In genomic region chr4:63505714-63506460, GRCh38 we compare ENCODE assay signal across 27 cellular contexts.
"Had no signal": no experiment of that assay in that cellular context is flagged by ENCODE, and none has a peak within 500 bp of the region (broad histone marks: within the 10 kb centered on the region; RNA-seq: fewer than 3 reads in every experiment).

No MANE protein-coding gene starts in this region.

- H3K27ac ChIP-seq: brain microvascular endothelial cell, esophagus muscularis mucosa, parathyroid adenoma, right lobe of liver, skin epidermis, stomach, suprapubic skin, tibial nerve had no signal

- H3K36me3 Mint-ChIP-seq: activated naive CD4-positive, alpha-beta T cell treated with anti-CD3 and anti-CD28 coated beads, Interleukin-2, amount 50 U/mL, for 24 hours; stimulated activated effector memory CD8-positive, alpha-beta T cell treated with anti-CD3 and anti-CD28 coated beads, Interleukin-12 subunit alpha, Interleukin-12 subunit beta, amount 100 ng/mL, for 72 hours had no signal

- ATAC-seq: effector memory CD8-positive, alpha-beta T cell; left cardiac atrium; natural killer cell treated with Interleukin-12 subunit alpha and Interleukin-12 subunit beta and Interleukin-15 and Interleukin-18, amount 100 ng/mL, for 72 hours; right lobe of liver; stimulated activated effector memory CD8-positive, alpha-beta T cell treated with anti-CD3 and anti-CD28 coated beads, Interleukin-12 subunit alpha, Interleukin-12 subunit beta, amount 100 ng/mL, for 72 hours had no signal

- H3K4me3 Mint-ChIP-seq: activated CD4-positive, alpha-beta memory T cell treated with anti-CD3 and anti-CD28 coated beads, Interleukin-2, amount 10 ng/mL, durations not matched to agents 7 days and 5 days; activated naive CD4-positive, alpha-beta T cell treated with anti-CD3 and anti-CD28 coated beads, Interleukin-2, amount 50 U/mL, for 24 hours; effector memory CD8-positive, alpha-beta T cell; natural killer cell treated with Interleukin-12 subunit alpha and Interleukin-12 subunit beta and Interleukin-15 and Interleukin-18, amount 100 ng/mL, for 72 hours; stimulated activated effector memory CD8-positive, alpha-beta T cell treated with anti-CD3 and anti-CD28 coated beads, Interleukin-12 subunit alpha, Interleukin-12 subunit beta, amount 100 ng/mL, for 72 hours had no signal

- H3K4me1 Mint-ChIP-seq: activated CD4-positive, alpha-beta memory T cell treated with anti-CD3 and anti-CD28 coated beads, Interleukin-2, amount 10 ng/mL, durations not matched to agents 7 days and 5 days; activated naive CD4-positive, alpha-beta T cell treated with anti-CD3 and anti-CD28 coated beads, Interleukin-2, amount 50 U/mL, for 24 hours; stimulated activated effector memory CD8-positive, alpha-beta T cell treated with anti-CD3 and anti-CD28 coated beads, Interleukin-12 subunit alpha, Interleukin-12 subunit beta, amount 100 ng/mL, for 72 hours had no signal

- H3K9ac ChIP-seq: parathyroid adenoma had no signal

- H3K4me1 ChIP-seq: esophagus muscularis mucosa, parathyroid adenoma, right lobe of liver, stomach, suprapubic skin, tibial nerve had no signal

- H3K27me3 Mint-ChIP-seq: activated CD4-positive, alpha-beta memory T cell treated with anti-CD3 and anti-CD28 coated beads, Interleukin-2, amount 10 ng/mL, durations not matched to agents 7 days and 5 days; activated naive CD4-positive, alpha-beta T cell treated with anti-CD3 and anti-CD28 coated beads, Interleukin-2, amount 50 U/mL, for 24 hours; effector memory CD8-positive, alpha-beta T cell; natural killer cell treated with Interleukin-12 subunit alpha and Interleukin-12 subunit beta and Interleukin-15 and Interleukin-18, amount 100 ng/mL, for 72 hours had no signal

- H3K36me3 ChIP-seq: brain microvascular endothelial cell, esophagus muscularis mucosa, right lobe of liver, stomach, suprapubic skin, tibial nerve had no signal

- H2AFZ ChIP-seq: parathyroid adenoma had no signal

- H3K27me3 ChIP-seq: brain microvascular endothelial cell, esophagus muscularis mucosa, right lobe of liver, stomach, suprapubic skin, tibial nerve had no signal

- FAIRE-seq: colon, frontal cortex, islet of Langerhans, urothelium cell line had no signal

- H3K27ac Mint-ChIP-seq: activated CD4-positive, alpha-beta memory T cell treated with anti-CD3 and anti-CD28 coated beads, Interleukin-2, amount 10 ng/mL, durations not matched to agents 7 days and 5 days; activated naive CD4-positive, alpha-beta T cell treated with anti-CD3 and anti-CD28 coated beads, Interleukin-2, amount 50 U/mL, for 24 hours; effector memory CD8-positive, alpha-beta T cell; natural killer cell treated with Interleukin-12 subunit alpha and Interleukin-12 subunit beta and Interleukin-15 and Interleukin-18, amount 100 ng/mL, for 72 hours; stimulated activated effector memory CD8-positive, alpha-beta T cell treated with anti-CD3 and anti-CD28 coated beads, Interleukin-12 subunit alpha, Interleukin-12 subunit beta, amount 100 ng/mL, for 72 hours had no signal

- H3K9me3 ChIP-seq: esophagus muscularis mucosa, right lobe of liver, suprapubic skin, tibial nerve had no signal

- H3K4me3 ChIP-seq: esophagus muscularis mucosa, right lobe of liver, skin epidermis, stomach, suprapubic skin, tibial nerve had no signal

- H3K79me2 ChIP-seq: parathyroid adenoma had no signal

- DNase-seq: activated CD4-positive, alpha-beta memory T cell treated with anti-CD3 and anti-CD28 coated beads, Interleukin-2, amount 10 ng/mL, durations not matched to agents 7 days and 5 days; activated CD4-positive, alpha-beta T cell treated with anti-CD3 and anti-CD28 coated beads for 4 hours; activated CD4-positive, CD25-positive, alpha-beta regulatory T cell; activated effector memory CD4-positive, alpha-beta T cell treated with anti-CD3 and anti-CD28 coated beads, Interleukin-2, amount 50 U/mL, for 16 hours; anterior cingulate cortex; brain microvascular endothelial cell; caudate nucleus; effector memory CD8-positive, alpha-beta T cell; hypothalamus; left cardiac atrium; nucleus accumbens; right lobe of liver; stimulated activated CD4-positive, alpha-beta T cell treated with anti-CD3 and anti-CD28 coated beads, Interleukin-1b, Interleukin-23, amount 100 ng/mL, for 48 hours; stomach; T-helper 1 cell had no signal
